ENCODE assay signal across 18 cellular contexts in the genomic region with DNA sequence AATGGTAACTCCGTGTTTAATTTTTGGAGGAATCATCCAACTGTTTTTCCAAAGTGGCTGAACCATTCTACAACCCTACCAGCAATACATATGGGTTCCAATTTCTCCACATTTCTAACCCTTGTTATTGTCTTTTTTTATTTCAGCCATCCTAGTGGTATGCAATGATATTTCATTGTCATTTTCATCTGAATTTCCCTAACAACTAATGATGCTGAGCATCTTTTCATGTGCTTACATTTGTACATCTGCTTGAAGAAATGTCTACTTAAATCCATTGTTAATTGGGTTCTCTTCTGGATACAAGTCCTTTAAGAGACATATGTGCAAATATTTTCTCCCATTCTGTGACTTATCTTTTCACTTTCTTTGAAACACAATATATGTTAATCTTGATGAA. TPM values are rescaled to one million over a fixed set of nuclear protein-coding genes. Genes with fewer than 3 reads are reported as not detected.
DNase-seq lines count a peak whose midpoint lies in the region; ATAC-seq, FAIRE-seq and TF ChIP-seq lines count a peak whose summit lies in the region.
"Had no signal": no experiment of that assay in that cellular context is flagged by ENCODE, and none has a peak within 500 bp of the region (broad histone marks: within the 10 kb centered on the region; RNA-seq: fewer than 3 reads in every experiment).

No MANE protein-coding gene starts in this region.

- TF ChIP-seq CTCF in kidney (IDR thresholded peaks at IDR 0.05; ENCODE audit: borderline replicate concordance, extremely low read depth, insufficient read depth) (no peak), nephron progenitor cell (IDR thresholded peaks at IDR 0.05) (no peak)

- H3K4me1 Mint-ChIP-seq in T-helper 1 cell treated with Interleukin-12 subunit alpha and Interleukin-12 subunit beta and Interleukin-4 antibody, amounts not matched to agents 30 μg/mL and 1 μg/mL, for 36 hours (ENCODE audit: low read depth) = peaks cover 13% of the 10 kb centered on the region
- H3K4me1 Mint-ChIP-seq in activated naive CD4-positive, alpha-beta T cell treated with anti-CD3 and anti-CD28 coated beads, Interleukin-2, amount 50 U/mL, for 24 hours = no peaks in the 10 kb centered on the region
- no peaks in the 10 kb centered on the region for H3K4me1 Mint-ChIP-seq in activated naive CD4-positive, alpha-beta T cell treated with anti-CD3 and anti-CD28 coated beads for 36 hours (ENCODE audit: low read depth)
- H3K4me1 Mint-ChIP-seq in nephron progenitor cell = no peaks in the 10 kb centered on the region
- H3K4me1 Mint-ChIP-seq: CD14-positive monocyte; CD4-positive, alpha-beta memory T cell; H9 had no signal

- no peaks in the 10 kb centered on the region for H3K27me3 Mint-ChIP-seq in T-helper 1 cell treated with Interleukin-12 subunit alpha and Interleukin-12 subunit beta and Interleukin-4 antibody, amounts not matched to agents 30 μg/mL and 1 μg/mL, for 36 hours (ENCODE audit: low read depth)
- H3K27me3 Mint-ChIP-seq in activated naive CD4-positive, alpha-beta T cell treated with anti-CD3 and anti-CD28 coated beads, Interleukin-2, amount 50 U/mL, for 24 hours = no peaks in the 10 kb centered on the region
- no peaks in the 10 kb centered on the region for H3K27me3 Mint-ChIP-seq in activated naive CD4-positive, alpha-beta T cell treated with anti-CD3 and anti-CD28 coated beads for 36 hours (ENCODE audit: low read depth)
- no peaks in the 10 kb centered on the region for H3K27me3 Mint-ChIP-seq in nephron progenitor cell (ENCODE audit: low read depth, poor library complexity)
- H3K27me3 Mint-ChIP-seq: CD4-positive, alpha-beta memory T cell; IgD-negative memory B cell had no signal

- FAIRE-seq in TTC549 (lab: Jason Lieb, UNC) (peak; percentile 60), kidney (lab: Jason Lieb, UNC) (peak; percentile 27)
- FAIRE-seq: H1, HTR-8/SVneo had no signal

- no peaks in the 10 kb centered on the region for H3K4me1 ChIP-seq in kidney (ENCODE audit: control insufficient read depth in 1 of 2, insufficient read depth in 1 of 2, low read depth in 1 of 2, low read length in 2 of 2)

- H3K36me3 Mint-ChIP-seq in T-helper 1 cell treated with Interleukin-12 subunit alpha and Interleukin-12 subunit beta and Interleukin-4 antibody, amounts not matched to agents 30 μg/mL and 1 μg/mL, for 36 hours (ENCODE audit: low read depth) = peaks cover 33% of the 10 kb centered on the region
- peaks cover 21% of the 10 kb centered on the region for H3K36me3 Mint-ChIP-seq in activated naive CD4-positive, alpha-beta T cell treated with anti-CD3 and anti-CD28 coated beads, Interleukin-2, amount 50 U/mL, for 24 hours
- peaks cover 43% of the 10 kb centered on the region for H3K36me3 Mint-ChIP-seq in activated naive CD4-positive, alpha-beta T cell treated with anti-CD3 and anti-CD28 coated beads for 36 hours (ENCODE audit: low read depth)
- H3K36me3 Mint-ChIP-seq in nephron progenitor cell (ENCODE audit: low read depth) = peaks cover 31% of the 10 kb centered on the region

- H3K9ac ChIP-seq in kidney (ENCODE audit: low read length in 2 of 2) = no peak overlapping the region
- H3K9ac ChIP-seq: BLaER1 had no signal

- no peak overlapping the region for H3K4me3 ChIP-seq in kidney (ENCODE audit: low read length in 2 of 2)
- H3K4me3 ChIP-seq: BLaER1 had no signal

- CTCF ChIA-PET in activated naive CD4-positive, alpha-beta T cell treated with anti-CD3 and anti-CD28 coated beads for 36 hours (lab: Charles Lee) = no interaction called here

- H3K9me3 Mint-ChIP-seq in T-helper 1 cell treated with Interleukin-12 subunit alpha and Interleukin-12 subunit beta and Interleukin-4 antibody, amounts not matched to agents 30 μg/mL and 1 μg/mL, for 36 hours = no peaks in the 10 kb centered on the region
- H3K9me3 Mint-ChIP-seq in activated naive CD4-positive, alpha-beta T cell treated with anti-CD3 and anti-CD28 coated beads, Interleukin-2, amount 50 U/mL, for 24 hours = no peaks in the 10 kb centered on the region
- H3K9me3 Mint-ChIP-seq in activated naive CD4-positive, alpha-beta T cell treated with anti-CD3 and anti-CD28 coated beads for 36 hours = no peaks in the 10 kb centered on the region
- H3K9me3 Mint-ChIP-seq in nephron progenitor cell = no peaks in the 10 kb centered on the region
- H3K9me3 Mint-ChIP-seq: CD14-positive monocyte; CD4-positive, alpha-beta memory T cell; H9; IgD-negative memory B cell had no signal

- no peak overlapping the region for H3K27ac ChIP-seq in kidney (ENCODE audit: low read depth in 2 of 2, low read length in 2 of 2)
- H3K27ac ChIP-seq: 22Rv1, BLaER1 had no signal

- DNase-seq in T-helper 1 cell (no peak), kidney (no peak), left lobe of liver (ENCODE audit: low spot score) (no peak), nephron progenitor cell (no peak)
- DNase-seq in activated naive CD4-positive, alpha-beta T cell treated with anti-CD3 and anti-CD28 coated beads for 36 hours = no peak
- DNase-seq: CD4-positive, alpha-beta memory T cell; DMS79 treated with DMSO at 0.1 percent for 48 hours; GF-D8; H9 had no signal

- ATAC-seq in left lobe of liver = no peak

- H3K36me3 ChIP-seq in kidney (ENCODE audit: control insufficient read depth in 1 of 2, insufficient read depth in 2 of 2, low read length in 2 of 2) = peaks cover 18 to 21% of the 10 kb centered on the region in 2 donors

- no peak overlapping the region for H3K4me3 Mint-ChIP-seq in T-helper 1 cell treated with Interleukin-12 subunit alpha and Interleukin-12 subunit beta and Interleukin-4 antibody, amounts not matched to agents 30 μg/mL and 1 μg/mL, for 36 hours
- H3K4me3 Mint-ChIP-seq in activated naive CD4-positive, alpha-beta T cell treated with anti-CD3 and anti-CD28 coated beads, Interleukin-2, amount 50 U/mL, for 24 hours = no peak overlapping the region
- H3K4me3 Mint-ChIP-seq in activated naive CD4-positive, alpha-beta T cell treated with anti-CD3 and anti-CD28 coated beads for 36 hours = no peak overlapping the region
- no peak overlapping the region for H3K4me3 Mint-ChIP-seq in nephron progenitor cell
- H3K4me3 Mint-ChIP-seq: CD14-positive monocyte; CD4-positive, alpha-beta memory T cell; H9; IgD-negative memory B cell had no signal

- peak overlapping the region; percentile 74 for H3K27ac Mint-ChIP-seq in T-helper 1 cell treated with Interleukin-12 subunit alpha and Interleukin-12 subunit beta and Interleukin-4 antibody, amounts not matched to agents 30 μg/mL and 1 μg/mL, for 36 hours
- peak overlapping the region; percentile 62 for H3K27ac Mint-ChIP-seq in activated naive CD4-positive, alpha-beta T cell treated with anti-CD3 and anti-CD28 coated beads, Interleukin-2, amount 50 U/mL, for 24 hours
- H3K27ac Mint-ChIP-seq in activated naive CD4-positive, alpha-beta T cell treated with anti-CD3 and anti-CD28 coated beads for 36 hours = no peak overlapping the region
- no peak overlapping the region for H3K27ac Mint-ChIP-seq in nephron progenitor cell
- H3K27ac Mint-ChIP-seq: CD14-positive monocyte, H9 had no signal

- no peaks in the 10 kb centered on the region for H3K9me3 ChIP-seq in kidney (ENCODE audit: control insufficient read depth in 1 of 2, low read length in 2 of 2)
- H3K9me3 ChIP-seq: BLaER1 had no signal

- intact Hi-C loops in activated naive CD4-positive, alpha-beta T cell treated with anti-CD3 and anti-CD28 coated beads for 36 hours (cut with micrococcal nuclease) = no loop called here
- intact Hi-C loops in kidney (cut with DNase I) = no loop called here

RNA-seq across cellular contexts. Expression of a gene that starts 43.3 kb away (rescaled TPM):
- total RNA-seq in activated naive CD4-positive, alpha-beta T cell treated with anti-CD3 and anti-CD28 coated beads for 36 hours = 100 to 1,000 TPM; 227 to 229 TPM
- total RNA-seq in kidney (88.7 TPM), left lobe of liver (29.9 TPM)
- polyA plus RNA-seq in kidney (ENCODE audit: insufficient read depth, low read depth, low replicate concordance) = 63.1 TPM

Comparison
In these comparisons a context has a peak if more than half of its experiments do, and no peak if none do; other contexts are left out.
1. H3K27ac Mint-ChIP-seq: peak in T-helper 1 cell treated with Interleukin-12 subunit alpha and Interleukin-12 subunit beta and Interleukin-4 antibody, amounts not matched to agents 30 μg/mL and 1 μg/mL, for 36 hours (single experiment) and activated naive CD4-positive, alpha-beta T cell treated with anti-CD3 and anti-CD28 coated beads, Interleukin-2, amount 50 U/mL, for 24 hours (single experiment); none in activated naive CD4-positive, alpha-beta T cell treated with anti-CD3 and anti-CD28 coated beads for 36 hours (single experiment) and nephron progenitor cell (single experiment).